22 cellular contexts compared by ENCODE assay signal in the genomic region with DNA sequence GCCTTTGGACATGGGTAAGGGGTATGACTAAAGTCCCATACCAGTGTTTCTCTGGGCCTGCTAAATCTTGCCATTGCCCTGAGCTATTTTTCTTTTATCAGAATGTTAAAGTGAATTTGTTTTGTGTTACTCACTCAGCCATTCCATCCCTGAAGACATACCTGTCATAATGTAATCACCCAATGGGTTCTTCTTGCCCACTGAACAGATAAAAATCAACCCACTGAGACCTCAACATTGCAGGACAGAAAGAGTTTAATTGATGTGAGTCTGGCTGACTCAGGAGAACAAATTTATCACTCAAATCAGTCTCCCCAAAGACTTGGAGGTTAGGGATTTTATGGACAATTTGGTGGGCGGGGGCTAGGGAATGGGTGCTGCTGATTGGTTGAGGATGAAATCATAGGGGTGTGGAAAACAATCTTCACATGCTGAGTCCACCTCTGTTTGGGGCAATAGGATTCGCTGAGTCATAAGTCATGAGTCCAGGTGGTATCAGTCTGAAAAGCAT. TPM values are rescaled to one million over a fixed set of nuclear protein-coding genes. Genes with fewer than 3 reads are reported as not detected.
DNase-seq lines count a peak whose midpoint lies in the region; ATAC-seq, FAIRE-seq and TF ChIP-seq lines count a peak whose summit lies in the region.
"Had no signal": no experiment of that assay in that cellular context is flagged by ENCODE, and none has a peak within 500 bp of the region (broad histone marks: within the 10 kb centered on the region; RNA-seq: fewer than 3 reads in every experiment).

No MANE protein-coding gene starts in this region.

- H3K9ac ChIP-seq in HepG2 (ENCODE audit: insufficient read depth, low read depth, low read length) (no peak overlapping the region), K562 (ENCODE audit: insufficient read depth in 1 of 2, low read depth in 2 of 2, low read length in 2 of 2) (no peak overlapping the region), keratinocyte (ENCODE audit: control insufficient read depth, extremely low read depth, insufficient read depth, low read length) (peak overlapping the region; percentile 71)

- CTCF ChIA-PET in HepG2 (lab: Yijun Ruan, JAX; ENCODE audit: low intra/inter-chr PET ratio, low total read pairs): no interaction called here
- CTCF ChIA-PET in K562 (lab: Yijun Ruan, JAX; ENCODE audit: low intra/inter-chr PET ratio): no interaction called here

- POLR2A ChIA-PET in HepG2 (lab: Yijun Ruan, JAX) (no interaction called here), K562 (lab: Yijun Ruan, JAX) (no interaction called here)

- TF ChIP-seq EP300 in HepG2 (IDR thresholded peaks at IDR 0.05; ENCODE audit: low read depth in 2 of 2, low read length in 2 of 2): no peak
- TF ChIP-seq EP300 in HepG2 (CRISPR knock-in tag; IDR thresholded peaks at IDR 0.05; ENCODE audit: borderline replicate concordance): no peak
- TF ChIP-seq EP300 in K562 (IDR thresholded peaks at IDR 0.05; ENCODE audit: low read length): no peak

- H3K27ac ChIP-seq in HepG2 (ENCODE audit: extremely low read length, insufficient read depth, low read length) (no peak overlapping the region), right lobe of liver (no peak overlapping the region), K562 (ENCODE audit: extremely low read depth, low read depth, low read length) (no peak overlapping the region), keratinocyte (ENCODE audit: control insufficient read depth, insufficient read depth, low read length) (peak overlapping the region; percentile 97)

- no peaks in the 10 kb centered on the region for H3K9me1 ChIP-seq in K562 (ENCODE audit: control insufficient read depth, insufficient read depth, low read length)
- H3K9me1 ChIP-seq in keratinocyte (ENCODE audit: control insufficient read depth, extremely low read depth, insufficient read depth, low read length): peaks cover 2% of the 10 kb centered on the region

- dilution Hi-C loops in keratinocyte (cut with MboI; ENCODE audit: extremely low pct_ligation_motif_present, low sequenced_read_pairs): no loop called here

- ATAC-seq in HepG2 (no peak), right lobe of liver (no peak), K562 (no peak), GM19035 (IDR thresholded peaks at IDR 0.05; ENCODE audit: unreplicated experiment) (no peak), GM19397 (IDR thresholded peaks at IDR 0.05; ENCODE audit: unreplicated experiment) (no peak)

- no peak overlapping the region for H3K4me3 ChIP-seq in HepG2 (replicated peaks in 1 of 3; ENCODE audit: insufficient read depth in 1 of 3, low read depth in 2 of 3, low read length in 3 of 3)
- no peak overlapping the region for H3K4me3 ChIP-seq in right lobe of liver
- no peak overlapping the region for H3K4me3 ChIP-seq in K562
- no peak overlapping the region for H3K4me3 ChIP-seq in keratinocyte (ENCODE audit: control insufficient read depth in 2 of 3, extremely low read depth in 1 of 3, insufficient read depth in 2 of 3, low read depth in 1 of 3, low read length in 3 of 3)
- H3K4me3 ChIP-seq: HAP-1 had no signal

- no peak for FAIRE-seq in HepG2 (lab: Jason Lieb, UNC)
- no peak for FAIRE-seq in K562 (lab: Jason Lieb, UNC)
- FAIRE-seq in keratinocyte (lab: Jason Lieb, UNC): peak; percentile 96
- FAIRE-seq: HTR-8/SVneo had no signal

- H3K4me2 ChIP-seq in HepG2 (ENCODE audit: low read depth, low read length): no peak overlapping the region
- H3K4me2 ChIP-seq in K562 (ENCODE audit: insufficient read depth, low read length): no peak overlapping the region
- no peak overlapping the region for H3K4me2 ChIP-seq in keratinocyte (ENCODE audit: control insufficient read depth, extremely low read depth, insufficient read depth, low read depth, low read length)

- H2AFZ ChIP-seq in HepG2 (ENCODE audit: low read length) (no peak overlapping the region), K562 (ENCODE audit: low read depth, low read length) (no peak overlapping the region), keratinocyte (ENCODE audit: control insufficient read depth, low read length) (no peak overlapping the region)

- H3K4me1 ChIP-seq in HepG2 (ENCODE audit: insufficient read depth, low read length): no peaks in the 10 kb centered on the region
- H3K4me1 ChIP-seq in right lobe of liver: no peaks in the 10 kb centered on the region
- H3K4me1 ChIP-seq in K562 (replicated peaks in 1 of 2; ENCODE audit: control insufficient read depth in 2 of 2, insufficient read depth in 2 of 2, low read length in 2 of 2): no peaks in the 10 kb centered on the region
- H3K4me1 ChIP-seq in keratinocyte (ENCODE audit: control insufficient read depth, extremely low read depth, insufficient read depth, low read length): peaks cover 45% of the 10 kb centered on the region
- H3K4me1 ChIP-seq: HAP-1 had no signal

- H3K9me3 ChIP-seq in HepG2 (ENCODE audit: low read length): peaks cover 5% of the 10 kb centered on the region; the same call in 1 of the 2 replicates
- H3K9me3 ChIP-seq in right lobe of liver: no peaks in the 10 kb centered on the region
- H3K9me3 ChIP-seq in K562 (replicated peaks; ENCODE audit: control insufficient read depth, insufficient read depth, low read depth, low read length): no peaks in the 10 kb centered on the region
- no peaks in the 10 kb centered on the region for H3K9me3 ChIP-seq in keratinocyte (ENCODE audit: control insufficient read depth, low read depth, low read length)
- H3K9me3 ChIP-seq: HAP-1 had no signal

- in situ Hi-C loops in HepG2 (cut with HindIII; ENCODE audit: extremely low pct_ligation_motif_present, low pct_unique_long_range_greater_than_20kb): no loop called here
- in situ Hi-C loops in K562 (cut with MboI): no loop called here

- no peak for DNase-seq in HepG2 (ENCODE audit: low spot score)
- no peak for DNase-seq in right lobe of liver
- no peak for DNase-seq in K562 (ENCODE audit: extremely low read depth in 1 of 4, low spot score in 3 of 4)
- peak; percentile 92 for DNase-seq in keratinocyte (ENCODE audit: low read depth, low spot score)
- DNase-seq in hepatic stellate cell (ENCODE audit: low spot score): no peak
- DNase-seq in NCI-H146 treated with DMSO at 0.1 percent for 48 hours (lab: John Stamatoyannopoulos, UW; ENCODE audit: unreplicated experiment): no peak
- DNase-seq: 8988T; CD4-positive, alpha-beta memory T cell; NCI-H1048; NCI-H1436 treated with DMSO at 0.1 percent for 48 hours; NCI-H2081; NCI-H345; NCI-H526 treated with DMSO at 0.1 percent for 48 hours; NK-92 treated with Interleukin-12 subunit alpha and Interleukin-12 subunit beta, amount 100 ng/mL, for 24 hours; OCI-M1; SW 1271 had no signal

- H3K79me2 ChIP-seq in HepG2 (ENCODE audit: insufficient read depth, low read length) (no peaks in the 10 kb centered on the region), K562 (ENCODE audit: control insufficient read depth, insufficient read depth, low read length) (no peaks in the 10 kb centered on the region), keratinocyte (ENCODE audit: control insufficient read depth, insufficient read depth, low read length) (no peaks in the 10 kb centered on the region)

- H3K27me3 ChIP-seq in HepG2 (ENCODE audit: control insufficient read depth in 1 of 2, insufficient read depth in 2 of 2, low read length in 2 of 2) (no peaks in the 10 kb centered on the region), right lobe of liver (no peaks in the 10 kb centered on the region), K562 (ENCODE audit: control insufficient read depth in 2 of 2, insufficient read depth in 2 of 2, low read length in 2 of 2) (no peaks in the 10 kb centered on the region), keratinocyte (ENCODE audit: control insufficient read depth, extremely low read depth, insufficient read depth, low read length) (no peaks in the 10 kb centered on the region)

- intact Hi-C loops in HepG2 (cut with micrococcal nuclease; ENCODE audit: unreplicated experiment): no loop called here
- intact Hi-C loops in right lobe of liver (cut with DNase I): no loop called here
- intact Hi-C loops in K562 (cut with micrococcal nuclease): no loop called here

- BruUV-seq in HepG2 (replicated peaks; lab: Mats Ljungman, UMichigan): no TSS peak
- BruUV-seq in K562 (replicated peaks; lab: Mats Ljungman, UMichigan): no TSS peak

- TF ChIP-seq CTCF in HepG2 (CRISPR knock-in tag; IDR thresholded peaks at IDR 0.05) (no peak), right lobe of liver (IDR thresholded peaks at IDR 0.05) (no peak), K562 (IDR thresholded peaks at IDR 0.05 in 2 of 3, conservative IDR thresholded peaks at IDR 0.05 in 1 of 3; ENCODE audit: insufficient read depth in 2 of 3, low read depth in 1 of 3, low read length in 3 of 3) (no peak), keratinocyte (optimal IDR thresholded peaks at IDR 0.05 in 1 of 3, IDR thresholded peaks at IDR 0.05 in 1 of 3, conservative IDR thresholded peaks at IDR 0.05 in 1 of 3; ENCODE audit: extremely low read depth in 1 of 3, insufficient read depth in 2 of 3, low read length in 3 of 3) (no peak)

- no peak for TF ChIP-seq RAD21 in HepG2 (CRISPR knock-in tag; IDR thresholded peaks at IDR 0.05)
- TF ChIP-seq RAD21 in K562 (CRISPR knock-in tag; conservative IDR thresholded peaks at IDR 0.05 in 1 of 2, IDR thresholded peaks at IDR 0.05 in 1 of 2): no peak

- 4% methylated on average over 2 of the region's 2 CpGs for WGBS in HepG2 (ENCODE audit: low lambda C conversion rate)
- WGBS in right lobe of liver (ENCODE audit: insufficient coverage, low coverage, low lambda C conversion rate, missing lambda C conversion rate): 79% methylated on average over 2 of the region's 2 CpGs
- 7% methylated on average over 2 of the region's 2 CpGs for WGBS in K562 (ENCODE audit: insufficient coverage, low coverage, missing lambda C conversion rate)

- no peaks in the 10 kb centered on the region for H4K20me1 ChIP-seq in HepG2 (ENCODE audit: insufficient read depth, low read length)
- no peaks in the 10 kb centered on the region for H4K20me1 ChIP-seq in K562 (replicated peaks; ENCODE audit: control insufficient read depth, insufficient read depth, low read length)
- H4K20me1 ChIP-seq in keratinocyte (ENCODE audit: control insufficient read depth, extremely low read depth, insufficient read depth, low read length): no peaks in the 10 kb centered on the region

- H3K36me3 ChIP-seq in HepG2 (replicated peaks in 1 of 2; ENCODE audit: control insufficient read depth in 1 of 2, insufficient read depth in 2 of 2, low read length in 2 of 2): no peaks in the 10 kb centered on the region
- no peaks in the 10 kb centered on the region for H3K36me3 ChIP-seq in right lobe of liver
- H3K36me3 ChIP-seq in K562 (ENCODE audit: control insufficient read depth, insufficient read depth, low read length): no peaks in the 10 kb centered on the region
- H3K36me3 ChIP-seq in keratinocyte (ENCODE audit: control insufficient read depth in 2 of 2, extremely low read depth in 1 of 2, insufficient read depth in 2 of 2, low read length in 2 of 2): no peaks in the 10 kb centered on the region
- H3K36me3 ChIP-seq: HAP-1 had no signal

- no peak for TF ChIP-seq POLR2A in HepG2 (IDR thresholded peaks at IDR 0.05; ENCODE audit: insufficient read depth in 1 of 2, low read depth in 2 of 2, low read length in 2 of 2)
- TF ChIP-seq POLR2A in right lobe of liver (IDR thresholded peaks at IDR 0.05): no peak
- TF ChIP-seq POLR2A in K562 (conservative IDR thresholded peaks at IDR 0.05): no peak

RNA-seq across cellular contexts. Expression of gene ILDR1, which starts 47.4 kb away (rescaled TPM):
- not detected in 2 replicates for total RNA-seq in HepG2 (2016; rRNA removed; fragmentation: Illumina TruSeq; extraction: Trizol)
- total RNA-seq in HepG2 (2016; cell fraction: cytosol; rRNA removed; fragmentation: Illumina TruSeq; extraction: Trizol; ENCODE audit: low read depth): not detected in 2 replicates
- not detected in 2 replicates for total RNA-seq in HepG2 (2016; cell fraction: insoluble cytoplasmic fraction; rRNA removed; fragmentation: Illumina TruSeq; extraction: Trizol)
- total RNA-seq in HepG2 (2016; cell fraction: membrane; rRNA removed; fragmentation: Illumina TruSeq; extraction: Trizol): not detected in 2 replicates
- not detected in 2 replicates for total RNA-seq in HepG2 (2016; cell fraction: nucleus; rRNA removed; fragmentation: Illumina TruSeq; extraction: Trizol)
- polyA plus RNA-seq in HepG2 (2011; rRNA removed): not detected in 2 replicates
- polyA plus RNA-seq in HepG2 (2011; cell fraction: cytosol; rRNA removed): not detected in 2 replicates
- polyA plus RNA-seq in HepG2 (2011; cell fraction: nucleus; rRNA removed): not detected in 2 replicates
- 0.09 TPM in 1 of 2 replicates, not detected in the other for polyA plus RNA-seq in HepG2 (2012)
- not detected in 2 replicates for polyA plus RNA-seq in HepG2 (2016; cell fraction: cytosol; fragmentation: Illumina TruSeq; extraction: Trizol; ENCODE audit: low read depth)
- not detected in 2 replicates for polyA plus RNA-seq in HepG2 (2016; cell fraction: insoluble cytoplasmic fraction; fragmentation: Illumina TruSeq; extraction: Trizol; ENCODE audit: low read depth)
- polyA plus RNA-seq in HepG2 (2016; cell fraction: membrane; fragmentation: Illumina TruSeq; extraction: Trizol; ENCODE audit: low read depth): not detected in 2 replicates
- not detected in 2 replicates for polyA plus RNA-seq in HepG2 (2016; cell fraction: nucleus; fragmentation: Illumina TruSeq; extraction: Trizol; ENCODE audit: insufficient read depth, low read depth)
- not detected in 2 replicates for polyA minus RNA-seq in HepG2 (2011; rRNA and poly(A)+ RNA removed; ENCODE audit: low replicate concordance)
- polyA minus RNA-seq in HepG2 (2011; cell fraction: cytosol; rRNA and poly(A)+ RNA removed): not detected in 2 replicates
- not detected in 2 replicates for polyA minus RNA-seq in HepG2 (2011; cell fraction: nucleus; rRNA and poly(A)+ RNA removed)
- under 1 TPM in 5 of 6 experiments, not detected in 1; 0.12 to 0.88 (median 0.33) TPM for total RNA-seq in right lobe of liver
- not detected in 2 replicates for total RNA-seq in K562 (2011; cell fraction: chromatin; rRNA removed; ENCODE audit: low replicate concordance)
- total RNA-seq in K562 (2011; cell fraction: nucleolus; rRNA removed): not detected in 2 replicates
- not detected in 2 replicates for total RNA-seq in K562 (2011; cell fraction: nucleoplasm; rRNA removed)
- total RNA-seq in K562 (2014; rRNA removed): not detected in 2 replicates
- 0.04 TPM in 1 of 2 replicates, not detected in the other for total RNA-seq in K562 (2014; rRNA removed; fragmentation: Illumina TruSeq; extraction: Trizol)
- not detected in 2 replicates for total RNA-seq in K562 (2015; rRNA removed; fragmentation: Illumina TruSeq; extraction: Trizol)
- not detected in 2 replicates for total RNA-seq in K562 (2021)
- polyA plus RNA-seq in K562 (2011; rRNA removed): not detected in 2 replicates
- polyA plus RNA-seq in K562 (2011; cell fraction: cytosol; rRNA removed): not detected in 2 replicates
- polyA plus RNA-seq in K562 (2011; cell fraction: nucleus; rRNA removed): not detected in 2 replicates
- polyA plus RNA-seq in K562 (2012): 0.03 TPM in 1 of 2 replicates, not detected in the other
- not detected in 2 replicates for polyA plus RNA-seq in K562 (2014; fragmentation: Illumina TruSeq; extraction: Trizol)
- not detected for polyA plus RNA-seq in K562 (2014; fragmentation: Nextera tagmentation; extraction: Ambion mirVana)
- polyA plus RNA-seq in K562 (2014; rRNA removed): not detected in 2 replicates
- polyA minus RNA-seq in K562 (2011; rRNA and poly(A)+ RNA removed): not detected in 2 replicates
- polyA minus RNA-seq in K562 (2011; cell fraction: cytosol; rRNA and poly(A)+ RNA removed): not detected in 2 replicates
- polyA minus RNA-seq in K562 (2011; cell fraction: nucleus; rRNA and poly(A)+ RNA removed): not detected in 2 replicates
- polyA plus RNA-seq in keratinocyte: 0.06 to 0.28 TPM (median 0.09 TPM) in 3 replicates
- 0.55 TPM for polyA plus RNA-seq in keratinocyte (2011; ENCODE audit: low read depth)
- polyA plus RNA-seq in keratinocyte (2011; cell fraction: cytosol; rRNA removed): 0.14 and 0.27 TPM in 2 replicates
- polyA plus RNA-seq in keratinocyte (2011; cell fraction: nucleus; rRNA removed): 0.28 and 0.32 TPM in 2 replicates
- 0.19 and 0.68 TPM in 2 replicates for polyA plus RNA-seq in keratinocyte (2012; ENCODE audit: low replicate concordance)
- polyA minus RNA-seq in keratinocyte: 0.10 to 0.33 TPM in 2 of 3 replicates, not detected in the other
- not detected for polyA minus RNA-seq in keratinocyte (2011; cell fraction: cytosol; rRNA and poly(A)+ RNA removed)
- polyA minus RNA-seq in keratinocyte (2011; cell fraction: nucleus; rRNA and poly(A)+ RNA removed): 0.39 and 1.1 TPM in 2 replicates
- total RNA-seq: CD4-positive, alpha-beta memory T cell; SK-MEL-5 had no signal
- polyA plus RNA-seq: BJ; CD4-positive, alpha-beta memory T cell had no signal

Comparison
In these comparisons a context has a peak if more than half of its experiments do, and no peak if none do; other contexts are left out.
1. Of the 241 proteins assayed by ChIP-seq in both HepG2 and K562: peak only in HepG2: none; only in K562: NFE2; in both: none; in neither: 240.